ENCODE assay signal across 20 cellular contexts in the genomic region with DNA sequence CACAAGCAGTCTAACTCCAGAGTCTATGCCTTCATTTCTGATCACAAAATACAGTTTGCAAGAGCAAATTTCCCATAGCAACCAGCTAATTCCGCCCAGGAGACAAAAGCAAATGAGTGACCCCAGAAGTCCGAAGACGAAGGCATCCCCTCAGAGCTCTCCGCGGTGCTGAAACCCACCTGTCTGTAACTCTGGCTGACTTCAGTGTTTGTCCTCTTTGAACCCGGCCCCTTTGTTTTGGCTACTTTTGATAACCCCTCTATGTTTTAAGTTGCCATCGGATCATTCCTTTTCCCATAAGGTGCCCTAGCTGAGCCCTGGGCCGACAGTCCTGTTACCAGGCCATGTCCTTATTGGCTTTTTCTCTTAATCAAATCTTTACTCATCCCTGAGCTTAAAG.
DNase-seq lines count a peak whose midpoint lies in the region; ATAC-seq, FAIRE-seq and TF ChIP-seq lines count a peak whose summit lies in the region.
"Had no signal": no experiment of that assay in that cellular context is flagged by ENCODE, and none has a peak within 500 bp of the region (broad histone marks: within the 10 kb centered on the region; RNA-seq: fewer than 3 reads in every experiment).

No MANE protein-coding gene starts in this region.

- TF ChIP-seq POLR2A in HepG2 (IDR thresholded peaks at IDR 0.05; ENCODE audit: insufficient read depth in 1 of 2, low read depth in 2 of 2, low read length in 2 of 2) (no peak), right lobe of liver (IDR thresholded peaks at IDR 0.05) (no peak)

- no peak overlapping the region for H2AFZ ChIP-seq in HepG2 (ENCODE audit: low read length)

- TF ChIP-seq CTCF in HepG2 (CRISPR knock-in tag; IDR thresholded peaks at IDR 0.05) (no peak), right lobe of liver (IDR thresholded peaks at IDR 0.05) (no peak), colonic mucosa (IDR thresholded peaks at IDR 0.05) (no peak)

- no peak overlapping the region for H2AK5ac ChIP-seq in mesendoderm (ENCODE audit: low read length)

- no peak overlapping the region for H3K4ac ChIP-seq in mesendoderm (ENCODE audit: low read depth, low read length)

- H4K5ac ChIP-seq in mesendoderm (ENCODE audit: low read length): no peak overlapping the region

- no peak overlapping the region for H3K18ac ChIP-seq in mesendoderm (ENCODE audit: low read length)

- TF ChIP-seq EP300 in HepG2 (IDR thresholded peaks at IDR 0.05; ENCODE audit: low read depth in 2 of 2, low read length in 2 of 2): no peak
- TF ChIP-seq EP300 in HepG2 (CRISPR knock-in tag; IDR thresholded peaks at IDR 0.05; ENCODE audit: borderline replicate concordance): no peak

- H3K9me3 ChIP-seq in HepG2 (ENCODE audit: low read length) (no peaks in the 10 kb centered on the region), right lobe of liver (no peaks in the 10 kb centered on the region), colonic mucosa (no peaks in the 10 kb centered on the region)
- H3K9me3 ChIP-seq: psoas muscle had no signal

- H3K56ac ChIP-seq in mesendoderm (ENCODE audit: low read length): no peak overlapping the region

- DNase-seq in HepG2 (ENCODE audit: low spot score): no peak
- DNase-seq in right lobe of liver: no peak
- DNase-seq in colonic mucosa: peak; percentile 2
- DNase-seq in mesendoderm: peak; percentile 44
- DNase-seq in putamen (ENCODE audit: low spot score): no peak
- DNase-seq in NCI-H748 treated with DMSO at 0.1 percent for 48 hours (lab: John Stamatoyannopoulos, UW): no peak
- DNase-seq in pons (ENCODE audit: low spot score): no peak
- DNase-seq in NCI-H345 treated with DMSO at 0.1 percent for 48 hours (lab: John Stamatoyannopoulos, UW; ENCODE audit: unreplicated experiment): no peak
- DNase-seq: activated CD4-positive, alpha-beta T cell treated with anti-CD3 and anti-CD28 coated beads for 4 hours; activated T-cell treated with anti-CD3 and anti-CD28 coated beads, Interleukin-2, amount 50 U/mL, for 4 hours; brain microvascular endothelial cell; effector CD4-positive, alpha-beta T cell; hippocampal formation; NCI-H1694 treated with DMSO at 0.1 percent for 48 hours; psoas muscle; stimulated activated CD4-positive, alpha-beta T cell treated with anti-CD3 and anti-CD28 coated beads, Interleukin-15, amount 100 ng/mL, for 24 hours; stimulated activated naive CD8-positive, alpha-beta T cell treated with anti-CD3 and anti-CD28 coated beads, Interleukin-15, amount 100 ng/mL, for 72 hours; T1000 had no signal

- FAIRE-seq in HepG2 (lab: Jason Lieb, UNC): no peak
- FAIRE-seq: urothelium cell line had no signal

- H3K9ac ChIP-seq in HepG2 (ENCODE audit: insufficient read depth, low read depth, low read length): no peak overlapping the region
- no peak overlapping the region for H3K9ac ChIP-seq in colonic mucosa (ENCODE audit: low read depth in 2 of 2, low read length in 2 of 2)
- no peak overlapping the region for H3K9ac ChIP-seq in mesendoderm (ENCODE audit: low read length)

- no peak overlapping the region for H3K4me3 ChIP-seq in HepG2 (replicated peaks in 1 of 3; ENCODE audit: insufficient read depth in 1 of 3, low read depth in 2 of 3, low read length in 3 of 3)
- H3K4me3 ChIP-seq in right lobe of liver: no peak overlapping the region
- H3K4me3 ChIP-seq in colonic mucosa: no peak overlapping the region
- H3K4me3 ChIP-seq in mesendoderm (ENCODE audit: low read length): no peak overlapping the region
- H3K4me3 ChIP-seq: psoas muscle had no signal

- H3K23ac ChIP-seq in mesendoderm (ENCODE audit: low read length): no peak overlapping the region

- no peak overlapping the region for H2BK15ac ChIP-seq in mesendoderm (replicated peaks; ENCODE audit: low read depth)

- H3K27ac ChIP-seq in HepG2 (ENCODE audit: extremely low read length, insufficient read depth, low read length): no peak overlapping the region
- H3K27ac ChIP-seq in right lobe of liver: no peak overlapping the region
- H3K27ac ChIP-seq in colonic mucosa: no peak overlapping the region
- no peak overlapping the region for H3K27ac ChIP-seq in mesendoderm (ENCODE audit: low read depth, low read length)
- H3K27ac ChIP-seq: brain microvascular endothelial cell, psoas muscle had no signal

- H2BK120ac ChIP-seq in mesendoderm (ENCODE audit: low read depth, low read length): no peak overlapping the region

- 13% methylated on average over 4 of the region's 8 CpGs for WGBS in HepG2 (ENCODE audit: low lambda C conversion rate)
- 5% methylated on average over 8 of the region's 8 CpGs for WGBS in right lobe of liver (ENCODE audit: insufficient coverage, low coverage, low lambda C conversion rate, missing lambda C conversion rate)
- WGBS in mesendoderm (ENCODE audit: extremely low coverage, insufficient coverage, low lambda C conversion rate): no CpG with 5 or more reads among the region's 8 CpGs

- in situ Hi-C loops in HepG2 (cut with HindIII; ENCODE audit: extremely low pct_ligation_motif_present, low pct_unique_long_range_greater_than_20kb): no loop called here

- BruUV-seq in HepG2 (replicated peaks; lab: Mats Ljungman, UMichigan): no TSS peak

- intact Hi-C loops in HepG2 (cut with micrococcal nuclease; ENCODE audit: unreplicated experiment) (no loop called here), right lobe of liver (cut with DNase I) (no loop called here), colonic mucosa (cut with DNase I) (no loop called here)

- ATAC-seq in HepG2 (no peak), right lobe of liver (no peak)
- ATAC-seq: activated T-cell treated with anti-CD3 and anti-CD28 coated beads, Interleukin-2, amount 50 U/mL, for 4 hours; left lobe of liver; psoas muscle; stimulated activated naive CD8-positive, alpha-beta T cell treated with anti-CD3 and anti-CD28 coated beads, Interleukin-15, amount 100 ng/mL, for 72 hours had no signal

- POLR2A ChIA-PET in HepG2 (lab: Yijun Ruan, JAX): no interaction called here

- no peak overlapping the region for H3K4me2 ChIP-seq in HepG2 (ENCODE audit: low read depth, low read length)
- no peak overlapping the region for H3K4me2 ChIP-seq in mesendoderm (ENCODE audit: low read length)

- no peaks in the 10 kb centered on the region for H3K36me3 ChIP-seq in HepG2 (replicated peaks in 1 of 2; ENCODE audit: control insufficient read depth in 1 of 2, insufficient read depth in 2 of 2, low read length in 2 of 2)
- H3K36me3 ChIP-seq in right lobe of liver: no peaks in the 10 kb centered on the region
- no peaks in the 10 kb centered on the region for H3K36me3 ChIP-seq in colonic mucosa
- H3K36me3 ChIP-seq in mesendoderm (ENCODE audit: control insufficient read depth, insufficient read depth, low read length): no peaks in the 10 kb centered on the region
- H3K36me3 ChIP-seq: brain microvascular endothelial cell had no signal

- H3K79me1 ChIP-seq in mesendoderm (ENCODE audit: low read length): no peaks in the 10 kb centered on the region

- no peaks in the 10 kb centered on the region for H3K79me2 ChIP-seq in HepG2 (ENCODE audit: insufficient read depth, low read length)
- H3K79me2 ChIP-seq in mesendoderm (ENCODE audit: control insufficient read depth, insufficient read depth, low read length): no peaks in the 10 kb centered on the region

- H2BK5ac ChIP-seq in mesendoderm (ENCODE audit: low read length): no peak overlapping the region

- TF ChIP-seq RAD21 in HepG2 (CRISPR knock-in tag; IDR thresholded peaks at IDR 0.05): no peak

- H3K27me3 ChIP-seq in HepG2 (ENCODE audit: control insufficient read depth in 1 of 2, insufficient read depth in 2 of 2, low read length in 2 of 2): 0 out of 5 replicates have a peak, but pooled peaks cover 0 to 2% of the 10 kb centered on the region in 2 experiments
- H3K27me3 ChIP-seq in right lobe of liver: no peaks in the 10 kb centered on the region
- no peaks in the 10 kb centered on the region for H3K27me3 ChIP-seq in colonic mucosa
- no peaks in the 10 kb centered on the region for H3K27me3 ChIP-seq in mesendoderm (ENCODE audit: insufficient read depth, low read length, poor library complexity)
- H3K27me3 ChIP-seq: brain microvascular endothelial cell had no signal

- 0 out of 2 replicates have a peak, but pooled peaks cover 2% of the 10 kb centered on the region for H4K20me1 ChIP-seq in HepG2 (ENCODE audit: insufficient read depth, low read length)

- CTCF ChIA-PET in HepG2 (lab: Yijun Ruan, JAX; ENCODE audit: low intra/inter-chr PET ratio, low total read pairs): no interaction called here

- no peak overlapping the region for H4K8ac ChIP-seq in mesendoderm (ENCODE audit: low read depth, low read length)

- H3K4me1 ChIP-seq in HepG2 (ENCODE audit: insufficient read depth, low read length) (no peaks in the 10 kb centered on the region), right lobe of liver (no peaks in the 10 kb centered on the region), colonic mucosa (no peaks in the 10 kb centered on the region), mesendoderm (ENCODE audit: control insufficient read depth, low read depth, low read length) (no peaks in the 10 kb centered on the region)
- H3K4me1 ChIP-seq: psoas muscle had no signal

TF ChIP-seq in HepG2, 621 proteins besides CTCF, POLR2A, EP300 and RAD21:
- TF ChIP-seq ZNF460 (CRISPR knock-in tag; IDR thresholded peaks at IDR 0.05; ENCODE audit: borderline replicate concordance) (no peak), MIER2 (CRISPR knock-in tag; IDR thresholded peaks at IDR 0.05) (peak; percentile 88)
- TF ChIP-seq, protein P1, sequence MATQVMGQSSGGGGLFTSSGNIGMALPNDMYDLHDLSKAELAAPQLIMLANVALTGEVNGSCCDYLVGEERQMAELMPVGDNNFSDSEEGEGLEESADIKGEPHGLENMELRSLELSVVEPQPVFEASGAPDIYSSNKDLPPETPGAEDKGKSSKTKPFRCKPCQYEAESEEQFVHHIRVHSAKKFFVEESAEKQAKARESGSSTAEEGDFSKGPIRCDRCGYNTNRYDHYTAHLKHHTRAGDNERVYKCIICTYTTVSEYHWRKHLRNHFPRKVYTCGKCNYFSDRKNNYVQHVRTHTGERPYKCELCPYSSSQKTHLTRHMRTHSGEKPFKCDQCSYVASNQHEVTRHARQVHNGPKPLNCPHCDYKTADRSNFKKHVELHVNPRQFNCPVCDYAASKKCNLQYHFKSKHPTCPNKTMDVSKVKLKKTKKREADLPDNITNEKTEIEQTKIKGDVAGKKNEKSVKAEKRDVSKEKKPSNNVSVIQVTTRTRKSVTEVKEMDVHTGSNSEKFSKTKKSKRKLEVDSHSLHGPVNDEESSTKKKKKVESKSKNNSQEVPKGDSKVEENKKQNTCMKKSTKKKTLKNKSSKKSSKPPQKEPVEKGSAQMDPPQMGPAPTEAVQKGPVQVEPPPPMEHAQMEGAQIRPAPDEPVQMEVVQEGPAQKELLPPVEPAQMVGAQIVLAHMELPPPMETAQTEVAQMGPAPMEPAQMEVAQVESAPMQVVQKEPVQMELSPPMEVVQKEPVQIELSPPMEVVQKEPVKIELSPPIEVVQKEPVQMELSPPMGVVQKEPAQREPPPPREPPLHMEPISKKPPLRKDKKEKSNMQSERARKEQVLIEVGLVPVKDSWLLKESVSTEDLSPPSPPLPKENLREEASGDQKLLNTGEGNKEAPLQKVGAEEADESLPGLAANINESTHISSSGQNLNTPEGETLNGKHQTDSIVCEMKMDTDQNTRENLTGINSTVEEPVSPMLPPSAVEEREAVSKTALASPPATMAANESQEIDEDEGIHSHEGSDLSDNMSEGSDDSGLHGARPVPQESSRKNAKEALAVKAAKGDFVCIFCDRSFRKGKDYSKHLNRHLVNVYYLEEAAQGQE (IDR thresholded peaks at IDR 0.05; ENCODE audit: borderline replicate concordance in 1 of 2, low read depth in 1 of 2, low read length in 2 of 2): peak; percentile 57 to 91

Comparison
In these comparisons a context has a peak if more than half of its experiments do, and no peak if none do; other contexts are left out.
1. DNase-seq: peak in colonic mucosa (single experiment) and mesendoderm (single experiment); none in HepG2 (single experiment), right lobe of liver (0 of 3), putamen (single experiment), NCI-H748 treated with DMSO at 0.1 percent for 48 hours (single experiment), pons (single experiment) and NCI-H345 treated with DMSO at 0.1 percent for 48 hours (single experiment).